ENCODE assay signal across 9 cellular contexts in genomic region chr11:101880208-101880607, GRCh38. TPM values are rescaled to one million over a fixed set of nuclear protein-coding genes. Genes with fewer than 3 reads are reported as not detected.
A peak's percentile ranks its signal among the peaks of the same experiment; 100 is the strongest.
DNase-seq lines count a peak whose midpoint lies in the region; ATAC-seq lines count a peak whose summit lies in the region.
"Had no signal": no experiment of that assay in that cellular context is flagged by ENCODE, and none has a peak within 500 bp of the region (broad histone marks: within the 10 kb centered on the region; RNA-seq: fewer than 3 reads in every experiment).

No MANE protein-coding gene starts in this region.

- H3K27ac Mint-ChIP-seq in activated T-helper 17 cell treated with anti-CD3 and anti-CD28 coated beads, Interleukin-2, amount 50 U/mL, for 72 hours, result no peak overlapping the region
- H3K27ac Mint-ChIP-seq in stimulated activated naive B cell treated with anti-CD40 and anti-IgM and Interleukin-4, amounts not matched to agents 10 μg/mL and 1 μg/mL and 100 μg/mL, for 72 hours, result no peak overlapping the region

- DNase-seq in COR-L47 (lab: John Stamatoyannopoulos, UW), result peak; percentile 6
- peak; percentile 57 for DNase-seq in SK-MEL-5 (ENCODE audit: low read depth, low spot score)
- peak; percentile 38 for DNase-seq in iPS DF 4.7 (ENCODE audit: extremely low read depth, low spot score)
- DNase-seq in amygdala (lab: John Stamatoyannopoulos, UW), result no peak
- DNase-seq in stimulated activated CD4-positive, alpha-beta T cell treated with anti-CD3 and anti-CD28 coated beads, Interleukin-4, amount 100 ng/mL, for 1 hour, result no peak
- DNase-seq in stimulated activated naive B cell treated with anti-CD40 and anti-IgM and Interleukin-4, amounts not matched to agents 10 μg/mL and 1 μg/mL and 100 μg/mL, for 72 hours, result no peak
- DNase-seq: activated naive CD4-positive, alpha-beta T cell treated with Interleukin-2 at 50 U/mL for 16 hours had no signal

- in situ Hi-C loops in SK-MEL-5 (cut with HindIII; ENCODE audit: low pct_unique_long_range_greater_than_20kb, low sequenced_read_pairs), result no loop called here

- H3K36me3 Mint-ChIP-seq in activated T-helper 17 cell treated with anti-CD3 and anti-CD28 coated beads, Interleukin-2, amount 50 U/mL, for 72 hours (ENCODE audit: low read depth), result no peaks in the 10 kb centered on the region
- no peaks in the 10 kb centered on the region for H3K36me3 Mint-ChIP-seq in stimulated activated naive B cell treated with anti-CD40 and anti-IgM and Interleukin-4, amounts not matched to agents 10 μg/mL and 1 μg/mL and 100 μg/mL, for 72 hours

- peaks cover 33% of the 10 kb centered on the region for H3K27me3 Mint-ChIP-seq in activated T-helper 17 cell treated with anti-CD3 and anti-CD28 coated beads, Interleukin-2, amount 50 U/mL, for 72 hours
- H3K27me3 Mint-ChIP-seq in stimulated activated naive B cell treated with anti-CD40 and anti-IgM and Interleukin-4, amounts not matched to agents 10 μg/mL and 1 μg/mL and 100 μg/mL, for 72 hours, result peaks cover 22 to 38% of the 10 kb centered on the region in 2 donors

- no peak overlapping the region for H3K4me3 Mint-ChIP-seq in activated T-helper 17 cell treated with anti-CD3 and anti-CD28 coated beads, Interleukin-2, amount 50 U/mL, for 72 hours
- H3K4me3 Mint-ChIP-seq in stimulated activated naive B cell treated with anti-CD40 and anti-IgM and Interleukin-4, amounts not matched to agents 10 μg/mL and 1 μg/mL and 100 μg/mL, for 72 hours, result no peak overlapping the region

- no peaks in the 10 kb centered on the region for H3K4me1 Mint-ChIP-seq in activated T-helper 17 cell treated with anti-CD3 and anti-CD28 coated beads, Interleukin-2, amount 50 U/mL, for 72 hours
- no peaks in the 10 kb centered on the region for H3K4me1 Mint-ChIP-seq in stimulated activated naive B cell treated with anti-CD40 and anti-IgM and Interleukin-4, amounts not matched to agents 10 μg/mL and 1 μg/mL and 100 μg/mL, for 72 hours

- no peaks in the 10 kb centered on the region for H3K9me3 Mint-ChIP-seq in activated T-helper 17 cell treated with anti-CD3 and anti-CD28 coated beads, Interleukin-2, amount 50 U/mL, for 72 hours
- H3K9me3 Mint-ChIP-seq in stimulated activated naive B cell treated with anti-CD40 and anti-IgM and Interleukin-4, amounts not matched to agents 10 μg/mL and 1 μg/mL and 100 μg/mL, for 72 hours, result peaks cover 0 to 3% of the 10 kb centered on the region in 2 donors

- peak; percentile 62 for ATAC-seq in HG02759 (IDR thresholded peaks at IDR 0.05; ENCODE audit: unreplicated experiment)
- no peak for ATAC-seq in activated T-helper 17 cell treated with anti-CD3 and anti-CD28 coated beads, Interleukin-2, amount 50 U/mL, for 72 hours (replicated peaks)
- ATAC-seq in stimulated activated naive B cell treated with anti-CD40 and anti-IgM and Interleukin-4, amounts not matched to agents 10 μg/mL and 1 μg/mL and 100 μg/mL, for 72 hours (replicated peaks), result no peak

RNA-seq across cellular contexts. Expression of gene CEP126, which starts 34.6 kb away (rescaled TPM):
- total RNA-seq in SK-MEL-5 (2014; rRNA removed; shearing (Covaris generic)), result 0.26 and 0.35 TPM in 2 replicates
- polyA plus RNA-seq in SK-MEL-5 (2015; cell fraction: cytosol; rRNA removed), result 0.24 and 0.51 TPM in 2 replicates
- polyA plus RNA-seq in SK-MEL-5 (2015; cell fraction: nucleus; rRNA removed), result 1.0 and 2.6 TPM in 2 replicates
- 1 to 10 TPM in 1 of 2 donors, under 1 TPM in 1; 0.97 to 1.5 TPM for total RNA-seq in activated T-helper 17 cell treated with anti-CD3 and anti-CD28 coated beads, Interleukin-2, amount 50 U/mL, for 72 hours

RNA-seq across cellular contexts. Expression of gene ANGPTL5, which starts 36.1 kb away (rescaled TPM):
- total RNA-seq in SK-MEL-5 (2014; rRNA removed; shearing (Covaris generic)), result not detected in 2 replicates
- polyA plus RNA-seq in SK-MEL-5 (2015; cell fraction: cytosol; rRNA removed), result not detected in 2 replicates
- polyA plus RNA-seq in SK-MEL-5 (2015; cell fraction: nucleus; rRNA removed), result not detected in 2 replicates
- not detected for total RNA-seq in activated T-helper 17 cell treated with anti-CD3 and anti-CD28 coated beads, Interleukin-2, amount 50 U/mL, for 72 hours

Comparison
In these comparisons a context has a peak if more than half of its experiments do, and no peak if none do; other contexts are left out.
1. DNase-seq: peak in COR-L47 (single experiment), SK-MEL-5 (single experiment) and iPS DF 4.7 (single experiment); none in amygdala (0 of 56), stimulated activated CD4-positive, alpha-beta T cell treated with anti-CD3 and anti-CD28 coated beads, Interleukin-4, amount 100 ng/mL, for 1 hour (single experiment) and stimulated activated naive B cell treated with anti-CD40 and anti-IgM and Interleukin-4, amounts not matched to agents 10 μg/mL and 1 μg/mL and 100 μg/mL, for 72 hours (single experiment).